10 cellular contexts compared by ENCODE assay signal in the genomic region with DNA sequence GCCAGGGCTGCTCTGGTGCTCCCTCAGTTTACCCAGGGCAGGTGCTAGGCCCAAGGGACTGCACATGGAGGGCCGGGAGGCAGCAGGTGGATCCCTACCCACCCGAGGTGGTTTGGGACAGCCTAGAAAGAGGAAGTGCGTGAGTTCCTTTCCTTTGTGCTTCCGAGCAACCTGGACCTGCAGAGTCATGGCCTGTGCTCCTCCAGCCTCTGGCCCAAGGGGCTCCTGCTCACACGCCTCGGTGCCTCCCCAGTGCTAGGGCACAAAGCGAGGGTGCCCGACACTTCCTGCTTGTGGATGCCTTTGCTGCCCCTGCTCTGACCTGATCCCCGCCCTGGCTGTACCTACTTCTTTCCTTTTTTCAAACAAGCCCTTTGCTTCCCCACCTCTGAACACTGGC.
A peak's percentile ranks its signal among the peaks of the same experiment; 100 is the strongest.
DNase-seq lines count a peak whose midpoint lies in the region; ATAC-seq, FAIRE-seq and TF ChIP-seq lines count a peak whose summit lies in the region.
"Had no signal": no experiment of that assay in that cellular context is flagged by ENCODE, and none has a peak within 500 bp of the region (broad histone marks: within the 10 kb centered on the region; RNA-seq: fewer than 3 reads in every experiment).

No MANE protein-coding gene starts in this region.

- no peak overlapping the region for H3K4me3 ChIP-seq in NB4 (ENCODE audit: low read depth, low read length)
- no peak overlapping the region for H3K4me3 ChIP-seq in dorsolateral prefrontal cortex
- no peak overlapping the region for H3K4me3 ChIP-seq in prostate gland
- no peak overlapping the region for H3K4me3 ChIP-seq in small intestine (ENCODE audit: low read depth in 1 of 2, low read length in 2 of 2)

- peak; percentile 50 for DNase-seq in GDM1 (lab: John Stamatoyannopoulos, UW)
- peak; percentile 72 for DNase-seq in NB4 (ENCODE audit: low read depth)
- DNase-seq in dorsolateral prefrontal cortex, result no peak
- no peak for DNase-seq in prostate gland (ENCODE audit: low spot score)
- DNase-seq in small intestine, result no peak
- DNase-seq in stimulated activated CD4-positive, alpha-beta T cell treated with anti-CD3 and anti-CD28 coated beads, Interleukin-4, amount 100 ng/mL, for 24 hours, result no peak
- DNase-seq: NCI-H526 treated with DMSO at 0.1 percent for 48 hours had no signal

- H3K9me3 ChIP-seq in prostate gland (no peaks in the 10 kb centered on the region), small intestine (ENCODE audit: control insufficient read depth, low read depth) (no peaks in the 10 kb centered on the region)

- no peak for FAIRE-seq in small intestine (lab: Jason Lieb, UNC)
- FAIRE-seq: keratinocyte had no signal

- no peaks in the 10 kb centered on the region for H3K36me3 ChIP-seq in prostate gland
- H3K36me3 ChIP-seq in small intestine (ENCODE audit: control insufficient read depth in 2 of 2, insufficient read depth in 2 of 2, low read length in 2 of 2), result peaks cover 0 to 3% of the 10 kb centered on the region in 2 donors

- ATAC-seq in GM21717 (IDR thresholded peaks at IDR 0.05; ENCODE audit: unreplicated experiment), result no peak
- no peak for ATAC-seq in GM19397 (IDR thresholded peaks at IDR 0.05; ENCODE audit: unreplicated experiment)

- intact Hi-C loops in dorsolateral prefrontal cortex (cut with DNase I) (loop anchor here in 1 of 2 donors (5.0 kb wide), 1 partner anchor 38 kb away; no protein-coding TSS in a partner anchor), prostate gland (cut with DNase I) (no loop called here)

- H3K27me3 ChIP-seq in dorsolateral prefrontal cortex (no peaks in the 10 kb centered on the region), prostate gland (replicated peaks; ENCODE audit: insufficient read depth) (no peaks in the 10 kb centered on the region), small intestine (ENCODE audit: control insufficient read depth in 2 of 2, insufficient read depth in 2 of 2, low read length in 2 of 2) (no peaks in the 10 kb centered on the region)

- peak overlapping the region in 55 of 59 donors; percentile 2 to 98 (median 87) for H3K27ac ChIP-seq in dorsolateral prefrontal cortex
- peak overlapping the region; percentile 47 to 64 for H3K27ac ChIP-seq in prostate gland
- H3K27ac ChIP-seq in small intestine (ENCODE audit: low read depth in 1 of 2, low read length in 1 of 2), result no peak overlapping the region

- H3K4me1 ChIP-seq in prostate gland (replicated peaks) (peaks cover 37% of the 10 kb centered on the region), small intestine (ENCODE audit: control insufficient read depth in 2 of 2, insufficient read depth in 1 of 2, low read depth in 1 of 2, low read length in 1 of 2) (peaks cover 0 to 11% of the 10 kb centered on the region in 2 donors)

- no peak for TF ChIP-seq CTCF in NB4 (IDR thresholded peaks at IDR 0.05; ENCODE audit: low read depth, low read length)
- no peak for TF ChIP-seq CTCF in dorsolateral prefrontal cortex (IDR thresholded peaks at IDR 0.05 in 54 of 56, conservative IDR thresholded peaks at IDR 0.05 in 2 of 56; ENCODE audit: low read depth in 1 of 56, partially characterized antibody in 56 of 56)
- no peak for TF ChIP-seq CTCF in prostate gland (IDR thresholded peaks at IDR 0.05)

- TF ChIP-seq POLR2A in NB4 (IDR thresholded peaks at IDR 0.05; ENCODE audit: extremely low read depth, insufficient read length) (no peak), prostate gland (IDR thresholded peaks at IDR 0.05) (no peak)

- WGBS in prostate gland, result 84% methylated on average over 9 of the region's 9 CpGs
- 77 to 88% (median 82%) methylated on average over 8 to 9 of the region's 9 CpGs for WGBS in small intestine, 3 donors

Comparison
In these comparisons a context has a peak if more than half of its experiments do, and no peak if none do; other contexts are left out.
1. DNase-seq: peak in GDM1 (single experiment) and NB4 (single experiment); none in dorsolateral prefrontal cortex (0 of 10), prostate gland (single experiment), small intestine (single experiment) and stimulated activated CD4-positive, alpha-beta T cell treated with anti-CD3 and anti-CD28 coated beads, Interleukin-4, amount 100 ng/mL, for 24 hours (single experiment).
2. H3K27ac ChIP-seq: peak in dorsolateral prefrontal cortex (55 of 59) and prostate gland (2 of 2); none in small intestine (0 of 2).